ENCODE assay signal across 26 cellular contexts in genomic region chr20:47373206-47373722, GRCh38. TPM values are rescaled to one million over a fixed set of nuclear protein-coding genes. Genes with fewer than 3 reads are reported as not detected.
DNase-seq lines count a peak whose midpoint lies in the region; ATAC-seq, FAIRE-seq and TF ChIP-seq lines count a peak whose summit lies in the region.
"Had no signal": no experiment of that assay in that cellular context is flagged by ENCODE, and none has a peak within 500 bp of the region (broad histone marks: within the 10 kb centered on the region; RNA-seq: fewer than 3 reads in every experiment).

No MANE protein-coding gene starts in this region.

- in situ Hi-C loops in HepG2 (cut with HindIII; ENCODE audit: extremely low pct_ligation_motif_present, low pct_unique_long_range_greater_than_20kb): no loop called here

- FAIRE-seq in HepG2 (lab: Jason Lieb, UNC): no peak
- FAIRE-seq: RCC 7860 had no signal

- ATAC-seq in HepG2 (no peak), HG03175 (IDR thresholded peaks at IDR 0.05; ENCODE audit: unreplicated experiment) (no peak)
- ATAC-seq: activated T-cell treated with anti-CD3 and anti-CD28 coated beads, Interleukin-2, amount 50 U/mL, for 4 hours; sciatic nerve had no signal

- H3K4me3 ChIP-seq in HepG2 (replicated peaks in 1 of 3; ENCODE audit: insufficient read depth in 1 of 3, low read depth in 2 of 3, low read length in 3 of 3): no peak overlapping the region; a peak in 1 of 6 replicates
- no peak overlapping the region for H3K4me3 ChIP-seq in thyroid gland (replicated peaks in 1 of 3)
- H3K4me3 ChIP-seq: BLaER1 treated with 17β-estradiol and CSF1 and Interleukin-3, amounts not matched to agents 10 nM and 100 nM; dorsolateral prefrontal cortex; prostate gland; thoracic aorta had no signal

- BruUV-seq in MCF 10A (replicated peaks; lab: Mats Ljungman, UMichigan): no TSS peak
- BruUV-seq in HepG2 (replicated peaks; lab: Mats Ljungman, UMichigan): no TSS peak

- H3K9ac ChIP-seq in HepG2 (ENCODE audit: insufficient read depth, low read depth, low read length): no peak overlapping the region
- H3K9ac ChIP-seq: BLaER1 treated with 17β-estradiol and CSF1 and Interleukin-3, amounts not matched to agents 10 nM and 100 nM had no signal

- H3K27ac ChIP-seq in HepG2 (ENCODE audit: extremely low read length, insufficient read depth, low read length): no peak overlapping the region
- peak overlapping the region in 2 of 3 donors; percentile 31 to 37 for H3K27ac ChIP-seq in thyroid gland
- H3K27ac ChIP-seq: BLaER1 treated with 17β-estradiol and CSF1 and Interleukin-3, amounts not matched to agents 10 nM and 100 nM; thoracic aorta had no signal

- H4K20me1 ChIP-seq in HepG2 (ENCODE audit: insufficient read depth, low read length): no peaks in the 10 kb centered on the region
- H4K20me1 ChIP-seq: BLaER1 treated with 17β-estradiol and CSF1 and Interleukin-3, amounts not matched to agents 10 nM and 100 nM had no signal

- CTCF ChIA-PET in MCF 10A (lab: Yijun Ruan, JAX) (interaction anchor here (0.6 to 3.9 kb wide), 4 partner anchors 11 to 621 kb away, joined by 3 to 20 read pairs (median 9); no protein-coding TSS in a partner anchor), HepG2 (lab: Yijun Ruan, JAX; ENCODE audit: low intra/inter-chr PET ratio, low total read pairs) (no interaction called here)

- H3K27me3 Mint-ChIP-seq in HFFc6 (ENCODE audit: insufficient read depth) (no peaks in the 10 kb centered on the region), MCF 10A (ENCODE audit: insufficient read depth, unreplicated experiment) (no peaks in the 10 kb centered on the region)
- H3K27me3 Mint-ChIP-seq: activated CD4-positive, alpha-beta T cell treated with anti-CD3 and anti-CD28 coated beads, Interleukin-2, amount 10 ng/mL, durations not matched to agents 7 days and 5 days; brain; stimulated activated naive CD8-positive, alpha-beta T cell treated with anti-CD3 and anti-CD28 coated beads, Interleukin-15, Interleukin-2, amounts not matched to agents 100 ng/mL and 50 ng/mL, for 24 hours had no signal

- TF ChIP-seq POLR2A in HepG2 (IDR thresholded peaks at IDR 0.05; ENCODE audit: insufficient read depth in 1 of 2, low read depth in 2 of 2, low read length in 2 of 2) (no peak), thyroid gland (IDR thresholded peaks at IDR 0.05) (no peak)

- TF ChIP-seq CTCF in HFFc6 (IDR thresholded peaks at IDR 0.05): no peak
- TF ChIP-seq CTCF in MCF 10A (IDR thresholded peaks at IDR 0.05; ENCODE audit: unreplicated experiment): no peak
- no peak for TF ChIP-seq CTCF in HepG2 (CRISPR knock-in tag; IDR thresholded peaks at IDR 0.05)
- no peak for TF ChIP-seq CTCF in thyroid gland (IDR thresholded peaks at IDR 0.05)

- intact Hi-C loops in MCF 10A (cut with micrococcal nuclease) (no loop called here), HepG2 (cut with micrococcal nuclease; ENCODE audit: unreplicated experiment) (no loop called here), thyroid gland (cut with DNase I) (no loop called here)

- peak overlapping the region; percentile 43 for H3K4me2 ChIP-seq in HepG2 (ENCODE audit: low read depth, low read length)
- H3K4me2 ChIP-seq: BLaER1 treated with 17β-estradiol and CSF1 and Interleukin-3, amounts not matched to agents 10 nM and 100 nM had no signal

- no peaks in the 10 kb centered on the region for H3K27me3 ChIP-seq in HepG2 (ENCODE audit: control insufficient read depth in 1 of 2, insufficient read depth in 2 of 2, low read length in 2 of 2)
- H3K27me3 ChIP-seq in thyroid gland: no peaks in the 10 kb centered on the region
- H3K27me3 ChIP-seq: BLaER1 treated with 17β-estradiol and CSF1 and Interleukin-3, amounts not matched to agents 10 nM and 100 nM; dorsolateral prefrontal cortex had no signal

- H3K4me1 ChIP-seq in HepG2 (ENCODE audit: insufficient read depth, low read length) (peaks cover 51% of the 10 kb centered on the region), thyroid gland (peaks cover 12 to 21% of the 10 kb centered on the region in 2 donors)
- H3K4me1 ChIP-seq: prostate gland had no signal

- TF ChIP-seq EP300 in HepG2 (IDR thresholded peaks at IDR 0.05; ENCODE audit: low read depth in 2 of 2, low read length in 2 of 2) (no peak), HepG2 (CRISPR knock-in tag; IDR thresholded peaks at IDR 0.05; ENCODE audit: borderline replicate concordance) (no peak)

- H2AFZ ChIP-seq in HepG2 (ENCODE audit: low read length): peak overlapping the region; percentile 74

- H3K9me3 ChIP-seq in HepG2 (ENCODE audit: low read length) (no peaks in the 10 kb centered on the region), thyroid gland (no peaks in the 10 kb centered on the region)
- H3K9me3 ChIP-seq: BLaER1 treated with 17β-estradiol and CSF1 and Interleukin-3, amounts not matched to agents 10 nM and 100 nM; prostate gland; thoracic aorta had no signal

- H3K4me3 Mint-ChIP-seq in HFFc6: no peak overlapping the region; the same call in 1 of the 2 replicates
- no peak overlapping the region for H3K4me3 Mint-ChIP-seq in MCF 10A (ENCODE audit: unreplicated experiment)
- H3K4me3 Mint-ChIP-seq: activated CD4-positive, alpha-beta T cell treated with anti-CD3 and anti-CD28 coated beads, Interleukin-2, amount 10 ng/mL, durations not matched to agents 7 days and 5 days; activated T-cell treated with anti-CD3 and anti-CD28 coated beads, Interleukin-2, amount 50 U/mL, for 4 hours; brain; stimulated activated naive CD8-positive, alpha-beta T cell treated with anti-CD3 and anti-CD28 coated beads, Interleukin-15, Interleukin-2, amounts not matched to agents 100 ng/mL and 50 ng/mL, for 24 hours had no signal

- no peak for TF ChIP-seq RAD21 in HepG2 (CRISPR knock-in tag; IDR thresholded peaks at IDR 0.05)

- H3K27ac Mint-ChIP-seq in HFFc6 (peak overlapping the region; percentile 86; the same call in 1 of the 2 replicates), MCF 10A (ENCODE audit: low read depth, unreplicated experiment) (peak overlapping the region; percentile 40)
- H3K27ac Mint-ChIP-seq: activated CD4-positive, alpha-beta T cell treated with anti-CD3 and anti-CD28 coated beads, Interleukin-2, amount 10 ng/mL, durations not matched to agents 7 days and 5 days; stimulated activated naive CD8-positive, alpha-beta T cell treated with anti-CD3 and anti-CD28 coated beads, Interleukin-15, Interleukin-2, amounts not matched to agents 100 ng/mL and 50 ng/mL, for 24 hours had no signal

- H3K4me1 Mint-ChIP-seq in HFFc6 (ENCODE audit: low read depth) (peaks cover 16% of the 10 kb centered on the region), MCF 10A (ENCODE audit: insufficient read depth, unreplicated experiment) (peaks cover 17% of the 10 kb centered on the region)
- H3K4me1 Mint-ChIP-seq: activated CD4-positive, alpha-beta T cell treated with anti-CD3 and anti-CD28 coated beads, Interleukin-2, amount 10 ng/mL, durations not matched to agents 7 days and 5 days had no signal

- WGBS in HepG2 (ENCODE audit: low lambda C conversion rate): 38% methylated on average over 2 of the region's 2 CpGs
- WGBS in thyroid gland, 2 donors: 86 to 88% methylated on average over 2 of the region's 2 CpGs

- DNase-seq in HFFc6: no peak
- DNase-seq in MCF 10A (ENCODE audit: unreplicated experiment): no peak
- no peak for DNase-seq in HepG2 (ENCODE audit: low spot score)
- no peak for DNase-seq in thyroid gland
- no peak for DNase-seq in mucosa of gallbladder (ENCODE audit: low spot score)
- no peak for DNase-seq in DMS153 treated with DMSO at 0.1 percent for 48 hours (lab: John Stamatoyannopoulos, UW; ENCODE audit: unreplicated experiment)
- DNase-seq in hepatic stellate cell (ENCODE audit: low spot score): no peak
- DNase-seq: activated CD4-positive, alpha-beta T cell treated with anti-CD3 and anti-CD28 coated beads, Interleukin-2, amount 10 ng/mL, durations not matched to agents 7 days and 5 days; activated gamma-delta T cell treated with Interleukin-2 at 50 U/mL for 16 hours; activated T-cell treated with anti-CD3 and anti-CD28 coated beads, Interleukin-2, amount 50 U/mL, for 4 hours; COR-L47; DND-41; dorsolateral prefrontal cortex; NCI-H1092; NCI-H1694 treated with DMSO at 0.1 percent for 48 hours; NK-92 treated with Interleukin-12 subunit alpha and Interleukin-12 subunit beta, amount 100 ng/mL, for 24 hours; SW 1271; T-helper 9 cell had no signal

- POLR2A ChIA-PET in MCF 10A (lab: Yijun Ruan, JAX): interaction anchor here (0.8 to 10.8 kb wide), 11 partner anchors 16 to 99 kb away, joined by 3 to 307 read pairs (median 8); partner anchors contain the start of gene ZMYND8
- POLR2A ChIA-PET in HepG2 (lab: Yijun Ruan, JAX): interaction anchor here (0.7 to 6.4 kb wide), 3 partner anchors 10 to 186 kb away, joined by 3 to 264 read pairs (median 4); partner anchors contain the start of gene ZMYND8

- H3K9me3 Mint-ChIP-seq in HFFc6 (no peaks in the 10 kb centered on the region), MCF 10A (ENCODE audit: unreplicated experiment) (no peaks in the 10 kb centered on the region)
- H3K9me3 Mint-ChIP-seq: activated CD4-positive, alpha-beta T cell treated with anti-CD3 and anti-CD28 coated beads, Interleukin-2, amount 10 ng/mL, durations not matched to agents 7 days and 5 days; activated T-cell treated with anti-CD3 and anti-CD28 coated beads, Interleukin-2, amount 50 U/mL, for 4 hours; stimulated activated naive CD8-positive, alpha-beta T cell treated with anti-CD3 and anti-CD28 coated beads, Interleukin-15, Interleukin-2, amounts not matched to agents 100 ng/mL and 50 ng/mL, for 24 hours had no signal

- H3K36me3 Mint-ChIP-seq in HFFc6 (ENCODE audit: low read depth): no peaks in the 10 kb centered on the region
- H3K36me3 Mint-ChIP-seq in MCF 10A (ENCODE audit: insufficient read depth, unreplicated experiment): no peaks in the 10 kb centered on the region
- H3K36me3 Mint-ChIP-seq: brain had no signal

- H3K36me3 ChIP-seq in HepG2 (replicated peaks in 1 of 2; ENCODE audit: control insufficient read depth in 1 of 2, insufficient read depth in 2 of 2, low read length in 2 of 2) (no peaks in the 10 kb centered on the region), thyroid gland (no peaks in the 10 kb centered on the region)
- H3K36me3 ChIP-seq: BLaER1 treated with 17β-estradiol and CSF1 and Interleukin-3, amounts not matched to agents 10 nM and 100 nM; prostate gland; thoracic aorta had no signal

- no peaks in the 10 kb centered on the region for H3K79me2 ChIP-seq in HepG2 (ENCODE audit: insufficient read depth, low read length)

RNA-seq across cellular contexts. Expression of gene ZMYND8, which starts 16.8 kb away (rescaled TPM):
- 10 to 100 TPM; 27.8 to 38.3 (median 34.8) TPM for total RNA-seq in HFFc6 (2021; fragmentation: NEBNext Ultra II Directional; extraction: Animal tissue kit (Norgen Biotek cat#: 25700))
- total RNA-seq in MCF 10A (2022) (126 and 127 TPM in 2 replicates), HepG2 (2016; rRNA removed; fragmentation: Illumina TruSeq; extraction: Trizol) (53.9 and 71.9 TPM in 2 replicates), thyroid gland (10 to 100 TPM; 29.7 to 42.4 (median 30.9) TPM), mucosa of gallbladder (55.2 TPM)
- 45.3 and 50.7 TPM in 2 replicates for total RNA-seq in HepG2 (2016; cell fraction: cytosol; rRNA removed; fragmentation: Illumina TruSeq; extraction: Trizol; ENCODE audit: low read depth)
- total RNA-seq in HepG2 (2016; cell fraction: insoluble cytoplasmic fraction; rRNA removed; fragmentation: Illumina TruSeq; extraction: Trizol): 54.7 and 64.5 TPM in 2 replicates
- total RNA-seq in HepG2 (2016; cell fraction: membrane; rRNA removed; fragmentation: Illumina TruSeq; extraction: Trizol): 30.6 and 34.0 TPM in 2 replicates
- 90.9 and 106 TPM in 2 replicates for total RNA-seq in HepG2 (2016; cell fraction: nucleus; rRNA removed; fragmentation: Illumina TruSeq; extraction: Trizol)
- 81.4 and 84.7 TPM in 2 replicates for polyA plus RNA-seq in HepG2 (2011; rRNA removed)
- polyA plus RNA-seq in HepG2 (2011; cell fraction: cytosol; rRNA removed): 41.2 and 45.2 TPM in 2 replicates
- polyA plus RNA-seq in HepG2 (2011; cell fraction: nucleus; rRNA removed): 139 and 149 TPM in 2 replicates
- 50.4 and 60.2 TPM in 2 replicates for polyA plus RNA-seq in HepG2 (2012)
- 1.9 and 2.5 TPM in 2 replicates for polyA plus RNA-seq in HepG2 (2016; cell fraction: cytosol; fragmentation: Illumina TruSeq; extraction: Trizol; ENCODE audit: low read depth)
- polyA plus RNA-seq in HepG2 (2016; cell fraction: insoluble cytoplasmic fraction; fragmentation: Illumina TruSeq; extraction: Trizol; ENCODE audit: low read depth): 42.7 and 55.7 TPM in 2 replicates
- polyA plus RNA-seq in HepG2 (2016; cell fraction: membrane; fragmentation: Illumina TruSeq; extraction: Trizol; ENCODE audit: low read depth): 7.9 and 9.1 TPM in 2 replicates
- polyA plus RNA-seq in HepG2 (2016; cell fraction: nucleus; fragmentation: Illumina TruSeq; extraction: Trizol; ENCODE audit: insufficient read depth, low read depth): 103 and 106 TPM in 2 replicates
- 14.1 and 79.4 TPM in 2 replicates for polyA minus RNA-seq in HepG2 (2011; rRNA and poly(A)+ RNA removed; ENCODE audit: low replicate concordance)
- polyA minus RNA-seq in HepG2 (2011; cell fraction: cytosol; rRNA and poly(A)+ RNA removed): 66.7 and 69.5 TPM in 2 replicates
- 190 and 220 TPM in 2 replicates for polyA minus RNA-seq in HepG2 (2011; cell fraction: nucleus; rRNA and poly(A)+ RNA removed)
